ENCODE assay signal across 11 cellular contexts in the genomic region with DNA sequence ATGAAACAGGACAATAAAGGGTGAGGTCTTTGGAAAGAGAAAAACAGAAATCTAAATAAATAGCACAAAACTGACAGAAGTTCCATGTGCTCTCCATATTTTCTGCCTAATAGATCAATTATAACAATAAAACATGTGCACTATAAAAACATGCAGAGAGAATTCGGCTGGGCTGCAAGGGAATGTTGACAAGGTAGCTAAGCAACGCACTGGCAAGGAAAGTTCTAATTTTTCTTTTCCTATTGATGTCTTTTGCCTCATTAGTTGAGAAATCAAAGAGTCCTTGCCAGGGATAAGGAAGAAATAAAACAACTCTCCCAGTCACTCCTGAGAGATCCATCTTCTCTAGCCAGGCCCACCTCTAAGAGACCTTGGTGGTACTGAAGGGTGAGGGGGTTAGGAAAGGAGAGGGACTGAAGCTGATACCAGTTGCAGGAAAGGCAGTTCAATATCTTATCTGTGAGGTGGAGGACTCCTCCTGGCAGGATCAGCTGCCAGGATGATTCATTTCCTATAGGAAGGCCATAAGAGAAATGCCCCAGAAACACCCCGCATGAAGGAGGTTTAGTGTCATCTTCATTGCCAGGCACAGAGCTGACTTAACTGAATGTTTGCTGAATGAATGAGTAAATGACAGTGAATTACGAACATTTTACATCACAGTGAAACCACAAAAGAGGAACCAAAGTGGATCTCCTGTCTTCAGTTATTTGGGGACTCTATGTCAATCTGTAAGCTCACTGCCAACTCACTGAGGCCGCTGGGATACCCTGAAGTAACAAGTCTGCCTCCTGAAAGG.
DNase-seq lines count a peak whose midpoint lies in the region; ATAC-seq and TF ChIP-seq lines count a peak whose summit lies in the region.
"Had no signal": no experiment of that assay in that cellular context is flagged by ENCODE, and none has a peak within 500 bp of the region (broad histone marks: within the 10 kb centered on the region; RNA-seq: fewer than 3 reads in every experiment).

No MANE protein-coding gene starts in this region.

- H3K4me3 ChIP-seq in mesenchymal stem cell (ENCODE audit: insufficient read depth in 1 of 2, low read depth in 1 of 2, low read length in 2 of 2): no peak overlapping the region

- no peaks in the 10 kb centered on the region for H3K36me3 ChIP-seq in mesenchymal stem cell (ENCODE audit: control insufficient read depth in 1 of 2, insufficient read depth in 2 of 2, low read depth in 1 of 2, low read length in 2 of 2)

- H3K36me3 Mint-ChIP-seq in progenitor cell of endocrine pancreas (ENCODE audit: insufficient read depth): peaks cover 6% of the 10 kb centered on the region

- no peak overlapping the region for H2BK5ac ChIP-seq in mesenchymal stem cell (ENCODE audit: low read depth, low read length, poor library complexity, severe bottlenecking)

- no peak overlapping the region for H2BK120ac ChIP-seq in mesenchymal stem cell (ENCODE audit: low read depth, low read length)

- peak; percentile 22 for DNase-seq in left cardiac atrium
- DNase-seq in cardiac septum (ENCODE audit: low spot score): no peak
- DNase-seq in SKM-1 treated with dmso at 0.1 percent for 144 hours (lab: John Stamatoyannopoulos, UW; ENCODE audit: unreplicated experiment): peak; percentile 74
- DNase-seq in mesenchymal stem cell: peak; percentile 22
- no peak for DNase-seq in activated gamma-delta T cell (lab: John Stamatoyannopoulos, UW)
- no peak for DNase-seq in progenitor cell of endocrine pancreas (ENCODE audit: low spot score, unreplicated experiment)
- DNase-seq: CD4-positive, CD25-positive, alpha-beta regulatory T cell had no signal

- WGBS in mesenchymal stem cell: 51% methylated on average over 4 of the region's 5 CpGs

- H3K27ac Mint-ChIP-seq in progenitor cell of endocrine pancreas: no peak overlapping the region
- H3K27ac Mint-ChIP-seq: CD4-positive, CD25-positive, alpha-beta regulatory T cell; stimulated activated naive CD8-positive, alpha-beta T cell treated with anti-CD3 and anti-CD28 coated beads, Interleukin-15, Interleukin-2, amounts not matched to agents 100 ng/mL and 50 ng/mL, for 24 hours; T-cell had no signal

- ATAC-seq in left cardiac atrium: peak; percentile 27 to 77
- peak; percentile 77 for ATAC-seq in HG03097 (IDR thresholded peaks at IDR 0.05; ENCODE audit: low FRiP score, unreplicated experiment)
- ATAC-seq in GM19035 (IDR thresholded peaks at IDR 0.05; ENCODE audit: unreplicated experiment): no peak
- ATAC-seq: T-cell had no signal

- no peak overlapping the region for H3K4ac ChIP-seq in mesenchymal stem cell (ENCODE audit: low read depth in 1 of 2, low read length in 2 of 2)

- H3K14ac ChIP-seq in mesenchymal stem cell (ENCODE audit: low read length in 2 of 2): no peak overlapping the region

- no peaks in the 10 kb centered on the region for H3K27me3 Mint-ChIP-seq in progenitor cell of endocrine pancreas
- H3K27me3 Mint-ChIP-seq: CD4-positive, CD25-positive, alpha-beta regulatory T cell; stimulated activated naive CD8-positive, alpha-beta T cell treated with anti-CD3 and anti-CD28 coated beads, Interleukin-15, Interleukin-2, amounts not matched to agents 100 ng/mL and 50 ng/mL, for 24 hours; T-cell had no signal

- intact Hi-C loops in left cardiac atrium (cut with DNase I) (no loop called here), cardiac septum (cut with DNase I) (no loop called here)

- H3K79me1 ChIP-seq in mesenchymal stem cell (replicated peaks; ENCODE audit: low read length, poor library complexity, severe bottlenecking): no peaks in the 10 kb centered on the region

- no peak overlapping the region for H2AK5ac ChIP-seq in mesenchymal stem cell (ENCODE audit: low read length, severe bottlenecking)

- no peak overlapping the region for H3K23ac ChIP-seq in mesenchymal stem cell (ENCODE audit: low read length in 2 of 2)

- H3K4me1 ChIP-seq in mesenchymal stem cell (ENCODE audit: control insufficient read depth, insufficient read depth, low read depth, low read length): no peaks in the 10 kb centered on the region

- H3K27ac ChIP-seq in mesenchymal stem cell (ENCODE audit: low read length, poor library complexity, severe bottlenecking): no peak overlapping the region

- peak overlapping the region; percentile 18 for H3K9ac ChIP-seq in mesenchymal stem cell (ENCODE audit: low read length)

- H3K9me3 ChIP-seq in mesenchymal stem cell (ENCODE audit: control insufficient read depth, low read length): no peaks in the 10 kb centered on the region

- H3K4me1 Mint-ChIP-seq in progenitor cell of endocrine pancreas (ENCODE audit: low read depth): peaks cover 18% of the 10 kb centered on the region

- H2BK12ac ChIP-seq in mesenchymal stem cell (ENCODE audit: low read length in 2 of 2): no peak overlapping the region

- TF ChIP-seq CTCF in progenitor cell of endocrine pancreas (IDR thresholded peaks at IDR 0.05; ENCODE audit: unreplicated experiment): no peak

- no peak overlapping the region for H2BK15ac ChIP-seq in mesenchymal stem cell (ENCODE audit: low read depth, poor library complexity, severe bottlenecking)

- H2AFZ ChIP-seq in mesenchymal stem cell (ENCODE audit: low read depth, low read length): no peak overlapping the region

- no peaks in the 10 kb centered on the region for H3K9me3 Mint-ChIP-seq in progenitor cell of endocrine pancreas (ENCODE audit: low read depth)
- H3K9me3 Mint-ChIP-seq: stimulated activated naive CD8-positive, alpha-beta T cell treated with anti-CD3 and anti-CD28 coated beads, Interleukin-15, Interleukin-2, amounts not matched to agents 100 ng/mL and 50 ng/mL, for 24 hours; T-cell had no signal

- H3K4me2 ChIP-seq in mesenchymal stem cell (ENCODE audit: low read length, poor library complexity, severe bottlenecking): no peak overlapping the region

- no peak overlapping the region for H4K91ac ChIP-seq in mesenchymal stem cell (ENCODE audit: low read length)

- no peak overlapping the region for H3K4me3 Mint-ChIP-seq in progenitor cell of endocrine pancreas (ENCODE audit: low read depth)
- H3K4me3 Mint-ChIP-seq: CD4-positive, CD25-positive, alpha-beta regulatory T cell; stimulated activated naive CD8-positive, alpha-beta T cell treated with anti-CD3 and anti-CD28 coated beads, Interleukin-15, Interleukin-2, amounts not matched to agents 100 ng/mL and 50 ng/mL, for 24 hours; T-cell had no signal

- no peak overlapping the region for H3K18ac ChIP-seq in mesenchymal stem cell (ENCODE audit: low read depth in 1 of 2, low read length in 2 of 2)

- no peaks in the 10 kb centered on the region for H3K27me3 ChIP-seq in mesenchymal stem cell (ENCODE audit: control insufficient read depth in 1 of 2, insufficient read depth in 1 of 2, low read length in 2 of 2)

- H4K8ac ChIP-seq in mesenchymal stem cell (ENCODE audit: low read length): no peak overlapping the region

Comparison
In these comparisons a context has a peak if more than half of its experiments do, and no peak if none do; other contexts are left out.
1. DNase-seq: peak in left cardiac atrium (single experiment), SKM-1 treated with dmso at 0.1 percent for 144 hours (single experiment) and mesenchymal stem cell (single experiment); none in cardiac septum (single experiment), activated gamma-delta T cell (single experiment) and progenitor cell of endocrine pancreas (single experiment).